1 cellular context compared by ENCODE assay signal in genomic region chr17:72666519-72666874, GRCh38.
TF ChIP-seq lines count a peak whose summit lies in the region.

No MANE protein-coding gene starts in this region.

TF ChIP-seq in HepG2, 621 proteins besides CTCF, POLR2A, EP300 and RAD21 (continued from another document and continues in another):
- no peak for TF ChIP-seq ZBED4 (CRISPR knock-in tag; IDR thresholded peaks at IDR 0.05; ENCODE audit: borderline replicate concordance)
- TF ChIP-seq RBM22 (optimal IDR thresholded peaks at IDR 0.05; ENCODE audit: low read length), result peak; percentile 37
- no peak for TF ChIP-seq MLLT10 (CRISPR knock-in tag; IDR thresholded peaks at IDR 0.05)
- no peak for TF ChIP-seq YY1 (IDR thresholded peaks at IDR 0.05; ENCODE audit: insufficient read depth, insufficient replicate concordance, low read depth, low read length)
- TF ChIP-seq, protein P1, sequence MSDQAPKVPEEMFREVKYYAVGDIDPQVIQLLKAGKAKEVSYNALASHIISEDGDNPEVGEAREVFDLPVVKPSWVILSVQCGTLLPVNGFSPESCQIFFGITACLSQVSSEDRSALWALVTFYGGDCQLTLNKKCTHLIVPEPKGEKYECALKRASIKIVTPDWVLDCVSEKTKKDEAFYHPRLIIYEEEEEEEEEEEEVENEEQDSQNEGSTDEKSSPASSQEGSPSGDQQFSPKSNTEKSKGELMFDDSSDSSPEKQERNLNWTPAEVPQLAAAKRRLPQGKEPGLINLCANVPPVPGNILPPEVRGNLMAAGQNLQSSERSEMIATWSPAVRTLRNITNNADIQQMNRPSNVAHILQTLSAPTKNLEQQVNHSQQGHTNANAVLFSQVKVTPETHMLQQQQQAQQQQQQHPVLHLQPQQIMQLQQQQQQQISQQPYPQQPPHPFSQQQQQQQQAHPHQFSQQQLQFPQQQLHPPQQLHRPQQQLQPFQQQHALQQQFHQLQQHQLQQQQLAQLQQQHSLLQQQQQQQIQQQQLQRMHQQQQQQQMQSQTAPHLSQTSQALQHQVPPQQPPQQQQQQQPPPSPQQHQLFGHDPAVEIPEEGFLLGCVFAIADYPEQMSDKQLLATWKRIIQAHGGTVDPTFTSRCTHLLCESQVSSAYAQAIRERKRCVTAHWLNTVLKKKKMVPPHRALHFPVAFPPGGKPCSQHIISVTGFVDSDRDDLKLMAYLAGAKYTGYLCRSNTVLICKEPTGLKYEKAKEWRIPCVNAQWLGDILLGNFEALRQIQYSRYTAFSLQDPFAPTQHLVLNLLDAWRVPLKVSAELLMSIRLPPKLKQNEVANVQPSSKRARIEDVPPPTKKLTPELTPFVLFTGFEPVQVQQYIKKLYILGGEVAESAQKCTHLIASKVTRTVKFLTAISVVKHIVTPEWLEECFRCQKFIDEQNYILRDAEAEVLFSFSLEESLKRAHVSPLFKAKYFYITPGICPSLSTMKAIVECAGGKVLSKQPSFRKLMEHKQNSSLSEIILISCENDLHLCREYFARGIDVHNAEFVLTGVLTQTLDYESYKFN (CRISPR knock-in tag; conservative IDR thresholded peaks at IDR 0.05), result no peak
- no peak for TF ChIP-seq PLSCR1 (CRISPR knock-in tag; IDR thresholded peaks at IDR 0.05; ENCODE audit: borderline replicate concordance)
- no peak for TF ChIP-seq ZNF775 (CRISPR knock-in tag; IDR thresholded peaks at IDR 0.05; ENCODE audit: borderline replicate concordance)
- TF ChIP-seq ZNF468 (CRISPR knock-in tag; IDR thresholded peaks at IDR 0.05), result no peak
- no peak for TF ChIP-seq TBL1XR1 (IDR thresholded peaks at IDR 0.05; ENCODE audit: borderline replicate concordance, low read length, partially characterized antibody)
- TF ChIP-seq, protein P2, sequence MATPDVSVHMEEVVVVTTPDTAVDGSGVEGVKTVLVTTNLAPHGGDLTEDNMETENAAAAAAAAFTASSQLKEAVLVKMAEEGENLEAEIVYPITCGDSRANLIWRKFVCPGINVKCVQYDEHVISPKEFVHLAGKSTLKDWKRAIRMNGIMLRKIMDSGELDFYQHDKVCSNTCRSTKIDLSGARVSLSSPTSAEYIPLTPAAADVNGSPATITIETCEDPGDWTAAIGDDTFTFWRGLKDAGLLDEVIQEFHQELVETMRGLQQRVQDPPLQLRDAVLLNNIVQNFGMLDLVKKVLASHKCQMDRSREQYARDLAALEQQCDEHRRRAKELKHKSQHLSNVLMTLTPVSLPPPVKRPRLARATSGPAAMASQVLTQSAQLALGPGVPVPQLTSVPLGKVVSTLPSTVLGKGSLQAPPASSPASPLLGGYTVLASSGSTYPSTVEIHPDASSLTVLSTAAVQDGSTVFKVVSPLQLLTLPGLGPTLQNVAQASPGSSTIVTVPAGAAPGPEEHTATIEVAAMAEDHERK (CRISPR knock-in tag; IDR thresholded peaks at IDR 0.05; ENCODE audit: low read depth), result no peak
- TF ChIP-seq RARG (CRISPR knock-in tag; IDR thresholded peaks at IDR 0.05; ENCODE audit: low read depth), result no peak
- no peak for TF ChIP-seq ZNF839 (CRISPR knock-in tag; IDR thresholded peaks at IDR 0.05; ENCODE audit: borderline replicate concordance)
- TF ChIP-seq, protein P3, sequence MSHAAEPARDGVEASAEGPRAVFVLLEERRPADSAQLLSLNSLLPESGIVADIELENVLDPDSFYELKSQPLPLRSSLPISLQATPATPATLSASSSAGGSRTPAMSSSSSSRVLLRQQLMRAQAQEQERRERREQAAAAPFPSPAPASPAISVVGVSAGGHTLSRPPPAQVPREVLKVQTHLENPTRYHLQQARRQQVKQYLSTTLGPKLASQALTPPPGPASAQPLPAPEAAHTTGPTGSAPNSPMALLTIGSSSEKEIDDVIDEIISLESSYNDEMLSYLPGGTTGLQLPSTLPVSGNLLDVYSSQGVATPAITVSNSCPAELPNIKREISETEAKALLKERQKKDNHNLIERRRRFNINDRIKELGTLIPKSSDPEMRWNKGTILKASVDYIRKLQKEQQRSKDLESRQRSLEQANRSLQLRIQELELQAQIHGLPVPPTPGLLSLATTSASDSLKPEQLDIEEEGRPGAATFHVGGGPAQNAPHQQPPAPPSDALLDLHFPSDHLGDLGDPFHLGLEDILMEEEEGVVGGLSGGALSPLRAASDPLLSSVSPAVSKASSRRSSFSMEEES (CRISPR knock-in tag; IDR thresholded peaks at IDR 0.05), result no peak
- no peak for TF ChIP-seq PAF1 (CRISPR knock-in tag; IDR thresholded peaks at IDR 0.05)
- TF ChIP-seq RBAK (CRISPR knock-in tag; IDR thresholded peaks at IDR 0.05), result no peak
- no peak; the same call in 1 of the 2 replicates for TF ChIP-seq ZNF629 (CRISPR knock-in tag; conservative IDR thresholded peaks at IDR 0.05)
- TF ChIP-seq ZBTB37 (CRISPR knock-in tag; IDR thresholded peaks at IDR 0.05), result no peak
- TF ChIP-seq POLR2AphosphoS5 (IDR thresholded peaks at IDR 0.05; ENCODE audit: low read depth, low read length), result no peak
- TF ChIP-seq ZNF160 (CRISPR knock-in tag; IDR thresholded peaks at IDR 0.05), result no peak
- no peak for TF ChIP-seq ZNF646 (CRISPR knock-in tag; IDR thresholded peaks at IDR 0.05)
- TF ChIP-seq ZBTB1 (CRISPR knock-in tag; IDR thresholded peaks at IDR 0.05; ENCODE audit: borderline replicate concordance), result no peak
- TF ChIP-seq ATM (IDR thresholded peaks at IDR 0.05; ENCODE audit: borderline replicate concordance), result no peak
- TF ChIP-seq CBFB (CRISPR knock-in tag; IDR thresholded peaks at IDR 0.05), result no peak
- no peak for TF ChIP-seq HMGA1 (CRISPR knock-in tag; conservative IDR thresholded peaks at IDR 0.05)
